Comparison of ENCODE assay signal across 27 cellular contexts in genomic region chr6:47492355-47492754, GRCh38.
"Had no signal": no experiment of that assay in that cellular context is flagged by ENCODE, and none has a peak within 500 bp of the region (broad histone marks: within the 10 kb centered on the region; RNA-seq: fewer than 3 reads in every experiment).

No MANE protein-coding gene starts in this region.

- H3K27ac Mint-ChIP-seq: natural killer cell treated with Interleukin-12 subunit alpha and Interleukin-12 subunit beta and Interleukin-15 and Interleukin-18, amount 100 ng/mL, for 72 hours; progenitor cell of endocrine pancreas; stimulated activated naive B cell treated with anti-CD40 and anti-IgM and Interleukin-4, amounts not matched to agents 10 μg/mL and 1 μg/mL and 100 μg/mL, for 72 hours; type B pancreatic cell had no signal

- ATAC-seq: left cardiac atrium; left lung; lower lobe of right lung; mucosa of descending colon; naive thymus-derived CD4-positive, alpha-beta T cell; natural killer cell treated with Interleukin-12 subunit alpha and Interleukin-12 subunit beta and Interleukin-15 and Interleukin-18, amount 100 ng/mL, for 72 hours; sciatic nerve; stimulated activated naive B cell treated with anti-CD40 and anti-IgM and Interleukin-4, amounts not matched to agents 10 μg/mL and 1 μg/mL and 100 μg/mL, for 72 hours; stimulated activated naive CD8-positive, alpha-beta T cell treated with anti-CD3 and anti-CD28 coated beads, Interleukin-15, Interleukin-2, amounts not matched to agents 100 U/mL and 50 U/mL, for 24 hours had no signal

- H3K4me1 ChIP-seq: lower lobe of right lung, uterus had no signal

- FAIRE-seq: keratinocyte had no signal

- H3K9me3 Mint-ChIP-seq: naive thymus-derived CD4-positive, alpha-beta T cell; natural killer cell treated with Interleukin-12 subunit alpha and Interleukin-12 subunit beta and Interleukin-15 and Interleukin-18, amount 100 ng/mL, for 72 hours had no signal

- H3K27me3 ChIP-seq: left lung, ovary, right atrium auricular region, suprapubic skin, tibial artery, uterus had no signal

- H3K4me3 Mint-ChIP-seq: natural killer cell treated with Interleukin-12 subunit alpha and Interleukin-12 subunit beta and Interleukin-15 and Interleukin-18, amount 100 ng/mL, for 72 hours; stimulated activated naive B cell treated with anti-CD40 and anti-IgM and Interleukin-4, amounts not matched to agents 10 μg/mL and 1 μg/mL and 100 μg/mL, for 72 hours; type B pancreatic cell had no signal

- H3K27me3 Mint-ChIP-seq: naive thymus-derived CD4-positive, alpha-beta T cell; natural killer cell treated with Interleukin-12 subunit alpha and Interleukin-12 subunit beta and Interleukin-15 and Interleukin-18, amount 100 ng/mL, for 72 hours; progenitor cell of endocrine pancreas; stimulated activated naive B cell treated with anti-CD40 and anti-IgM and Interleukin-4, amounts not matched to agents 10 μg/mL and 1 μg/mL and 100 μg/mL, for 72 hours; type B pancreatic cell had no signal

- H3K27ac ChIP-seq: left lung, lower lobe of right lung, ovary, right atrium auricular region, skin epidermis, suprapubic skin, thoracic aorta, tibial artery, uterus had no signal

- H3K9me3 ChIP-seq: left lung, lower lobe of right lung, mucosa of descending colon, ovary, right atrium auricular region, suprapubic skin, thoracic aorta, tibial artery, uterus had no signal

- H3K4me3 ChIP-seq: left lung, lower lobe of right lung, mucosa of descending colon, ovary, right atrium auricular region, skin epidermis, suprapubic skin, thoracic aorta, tibial artery, uterus had no signal

- H3K36me3 Mint-ChIP-seq: natural killer cell treated with Interleukin-12 subunit alpha and Interleukin-12 subunit beta and Interleukin-15 and Interleukin-18, amount 100 ng/mL, for 72 hours; type B pancreatic cell had no signal

- DNase-seq: hippocampal formation; kidney glomerular epithelial cell; left cardiac atrium; left lung; lower lobe of right lung; mammary epithelial cell; midbrain; mucosa of descending colon; naive thymus-derived CD4-positive, alpha-beta T cell; ovary; stimulated activated CD4-positive, alpha-beta T cell treated with anti-CD3 and anti-CD28 coated beads, Interleukin-12 subunit alpha, Interleukin-12 subunit beta, amount 100 ng/mL, for 4 hours; stimulated activated CD4-positive, alpha-beta T cell treated with anti-CD3 and anti-CD28 coated beads, Interleukin-15, amount 100 ng/mL, for 24 hours; stimulated activated CD4-positive, alpha-beta T cell treated with anti-CD3 and anti-CD28 coated beads, Interleukin-2, amount 100 ng/mL, for 24 hours; stimulated activated CD4-positive, alpha-beta T cell treated with anti-CD3 and anti-CD28 coated beads, Interleukin-4, amount 100 ng/mL, for 1 hour; stimulated activated naive B cell treated with anti-CD40 and anti-IgM and Interleukin-4, amounts not matched to agents 10 μg/mL and 1 μg/mL and 100 μg/mL, for 72 hours; stimulated activated naive CD8-positive, alpha-beta T cell treated with anti-CD3 and anti-CD28 coated beads, Interleukin-15, Interleukin-2, amounts not matched to agents 100 U/mL and 50 U/mL, for 24 hours; tibial artery; uterus had no signal

- H3K36me3 ChIP-seq: left lung, lower lobe of right lung, ovary, right atrium auricular region, suprapubic skin, thoracic aorta, tibial artery, uterus had no signal
